Comparison of ENCODE assay signal across 1 cellular context in genomic region chr12:54358620-54358944, GRCh38.
TF ChIP-seq lines count a peak whose summit lies in the region.

No MANE protein-coding gene starts in this region.

TF ChIP-seq in HCT116, 20 proteins besides CTCF, POLR2A, EP300 and RAD21:
- TF ChIP-seq SRF (IDR thresholded peaks at IDR 0.05; ENCODE audit: low read depth) = no peak
- TF ChIP-seq, protein P1, sequence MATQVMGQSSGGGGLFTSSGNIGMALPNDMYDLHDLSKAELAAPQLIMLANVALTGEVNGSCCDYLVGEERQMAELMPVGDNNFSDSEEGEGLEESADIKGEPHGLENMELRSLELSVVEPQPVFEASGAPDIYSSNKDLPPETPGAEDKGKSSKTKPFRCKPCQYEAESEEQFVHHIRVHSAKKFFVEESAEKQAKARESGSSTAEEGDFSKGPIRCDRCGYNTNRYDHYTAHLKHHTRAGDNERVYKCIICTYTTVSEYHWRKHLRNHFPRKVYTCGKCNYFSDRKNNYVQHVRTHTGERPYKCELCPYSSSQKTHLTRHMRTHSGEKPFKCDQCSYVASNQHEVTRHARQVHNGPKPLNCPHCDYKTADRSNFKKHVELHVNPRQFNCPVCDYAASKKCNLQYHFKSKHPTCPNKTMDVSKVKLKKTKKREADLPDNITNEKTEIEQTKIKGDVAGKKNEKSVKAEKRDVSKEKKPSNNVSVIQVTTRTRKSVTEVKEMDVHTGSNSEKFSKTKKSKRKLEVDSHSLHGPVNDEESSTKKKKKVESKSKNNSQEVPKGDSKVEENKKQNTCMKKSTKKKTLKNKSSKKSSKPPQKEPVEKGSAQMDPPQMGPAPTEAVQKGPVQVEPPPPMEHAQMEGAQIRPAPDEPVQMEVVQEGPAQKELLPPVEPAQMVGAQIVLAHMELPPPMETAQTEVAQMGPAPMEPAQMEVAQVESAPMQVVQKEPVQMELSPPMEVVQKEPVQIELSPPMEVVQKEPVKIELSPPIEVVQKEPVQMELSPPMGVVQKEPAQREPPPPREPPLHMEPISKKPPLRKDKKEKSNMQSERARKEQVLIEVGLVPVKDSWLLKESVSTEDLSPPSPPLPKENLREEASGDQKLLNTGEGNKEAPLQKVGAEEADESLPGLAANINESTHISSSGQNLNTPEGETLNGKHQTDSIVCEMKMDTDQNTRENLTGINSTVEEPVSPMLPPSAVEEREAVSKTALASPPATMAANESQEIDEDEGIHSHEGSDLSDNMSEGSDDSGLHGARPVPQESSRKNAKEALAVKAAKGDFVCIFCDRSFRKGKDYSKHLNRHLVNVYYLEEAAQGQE (IDR thresholded peaks at IDR 0.05; ENCODE audit: low read depth) = no peak
